ENCODE assay signal across 8 cellular contexts in the genomic region with DNA sequence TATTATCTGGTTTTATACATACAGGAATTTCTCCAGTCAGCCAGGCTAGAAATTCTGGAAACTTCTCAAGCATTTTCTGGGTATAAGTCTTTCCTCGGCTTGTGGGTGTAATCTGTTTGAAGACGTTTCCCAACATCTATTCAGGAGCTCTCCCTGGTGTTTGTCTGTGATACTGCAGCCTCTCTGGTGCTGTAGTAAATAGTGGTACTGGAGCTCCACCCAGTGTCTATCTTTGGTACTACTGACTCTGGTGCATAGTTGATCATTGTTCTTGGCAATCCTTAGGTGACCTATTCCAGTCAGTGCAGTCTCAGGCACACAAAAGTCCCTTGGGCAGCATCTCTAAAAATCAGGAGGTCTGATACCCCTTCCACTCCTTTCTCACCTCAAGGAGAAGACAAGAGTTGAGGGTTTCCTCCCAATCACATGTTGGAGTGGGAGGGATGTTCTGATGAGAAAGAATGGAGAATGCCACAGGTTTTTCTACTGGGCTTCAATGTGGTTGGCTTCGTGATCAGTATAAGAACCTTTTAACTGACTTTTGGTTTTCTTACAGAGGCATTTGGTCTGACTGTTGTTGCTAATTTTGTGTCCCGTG.
DNase-seq lines count a peak whose midpoint lies in the region; ATAC-seq, FAIRE-seq and TF ChIP-seq lines count a peak whose summit lies in the region.

No MANE protein-coding gene starts in this region.

- H3K27ac ChIP-seq in BLaER1, result no peak overlapping the region; the same call in 1 of the 2 replicates

- peak overlapping the region; percentile 37 for H3K4me2 ChIP-seq in BLaER1

- intact Hi-C loops in lower leg skin (cut with DNase I; ENCODE audit: low total_unique reads), result loop anchor here (10.0 kb wide), 1 partner anchor 174 kb away; no protein-coding TSS in a partner anchor

- peaks cover 14% of the 10 kb centered on the region for H3K9me3 ChIP-seq in BLaER1

- H3K9ac ChIP-seq in BLaER1, result 0 out of 2 replicates have a peak overlapping the region, but pooled peaks have one; percentile 5

- no peaks in the 10 kb centered on the region for H4K20me1 ChIP-seq in BLaER1

- 28 to 34% methylated on average over 4 of the region's 4 CpGs for WGBS in lower leg skin, 2 donors

- TF ChIP-seq CTCF in lower leg skin (IDR thresholded peaks at IDR 0.05), result peak in 2 of 3 donors; percentile 98 to 100

- H3K4me3 ChIP-seq in BLaER1 (no peak overlapping the region), lower leg skin (ENCODE audit: low read depth, poor library complexity, severe bottlenecking) (no peak overlapping the region)

- no peak for TF ChIP-seq POLR2A in lower leg skin (IDR thresholded peaks at IDR 0.05)

- DNase-seq in NCI-H510A (lab: John Stamatoyannopoulos, UW) (peak; percentile 2), lower leg skin (ENCODE audit: low spot score in 2 of 2) (peak; percentile 92 to 94)
- DNase-seq in activated CD4-positive, alpha-beta T cell treated with anti-CD3 and anti-CD28 coated beads for 4 hours, result peak; percentile 77 to 91
- peak; percentile 47 for DNase-seq in stimulated activated CD8-positive, alpha-beta memory T cell treated with anti-CD3 and anti-CD28 coated beads, Interleukin-15, amount 100 ng/mL, for 24 hours (ENCODE audit: low read depth)

- ATAC-seq in GM19035 (IDR thresholded peaks at IDR 0.05; ENCODE audit: unreplicated experiment) (peak; percentile 97), HG03342 (IDR thresholded peaks at IDR 0.05; ENCODE audit: unreplicated experiment) (peak; percentile 94)

- H3K27me3 ChIP-seq in BLaER1, result no peaks in the 10 kb centered on the region

- peaks cover 13% of the 10 kb centered on the region for H3K4me1 ChIP-seq in BLaER1

- H3K36me3 ChIP-seq in BLaER1, result no peaks in the 10 kb centered on the region

- peak; percentile 62 for FAIRE-seq in colon (lab: Jason Lieb, UNC)

Comparison
In these comparisons a context has a peak if more than half of its experiments do, and no peak if none do; other contexts are left out.
1. DNase-seq: peak in every context shown above with its lines; median percentile 93 in lower leg skin; 84 in activated CD4-positive, alpha-beta T cell treated with anti-CD3 and anti-CD28 coated beads for 4 hours; 47 in stimulated activated CD8-positive, alpha-beta memory T cell treated with anti-CD3 and anti-CD28 coated beads, Interleukin-15, amount 100 ng/mL, for 24 hours; 2 in NCI-H510A.